1 cellular context compared by ENCODE assay signal in genomic region chr6:106618324-106618723, GRCh38.
TF ChIP-seq lines count a peak whose summit lies in the region.

No MANE protein-coding gene starts in this region.

TF ChIP-seq in HEK293, 187 proteins besides CTCF, POLR2A, EP300 and RAD21 (continued from another document and continues in another):
- no peak for TF ChIP-seq ZBTB26 (tag by site-specific recombination; optimal IDR thresholded peaks at IDR 0.05)
- TF ChIP-seq, protein P1, sequence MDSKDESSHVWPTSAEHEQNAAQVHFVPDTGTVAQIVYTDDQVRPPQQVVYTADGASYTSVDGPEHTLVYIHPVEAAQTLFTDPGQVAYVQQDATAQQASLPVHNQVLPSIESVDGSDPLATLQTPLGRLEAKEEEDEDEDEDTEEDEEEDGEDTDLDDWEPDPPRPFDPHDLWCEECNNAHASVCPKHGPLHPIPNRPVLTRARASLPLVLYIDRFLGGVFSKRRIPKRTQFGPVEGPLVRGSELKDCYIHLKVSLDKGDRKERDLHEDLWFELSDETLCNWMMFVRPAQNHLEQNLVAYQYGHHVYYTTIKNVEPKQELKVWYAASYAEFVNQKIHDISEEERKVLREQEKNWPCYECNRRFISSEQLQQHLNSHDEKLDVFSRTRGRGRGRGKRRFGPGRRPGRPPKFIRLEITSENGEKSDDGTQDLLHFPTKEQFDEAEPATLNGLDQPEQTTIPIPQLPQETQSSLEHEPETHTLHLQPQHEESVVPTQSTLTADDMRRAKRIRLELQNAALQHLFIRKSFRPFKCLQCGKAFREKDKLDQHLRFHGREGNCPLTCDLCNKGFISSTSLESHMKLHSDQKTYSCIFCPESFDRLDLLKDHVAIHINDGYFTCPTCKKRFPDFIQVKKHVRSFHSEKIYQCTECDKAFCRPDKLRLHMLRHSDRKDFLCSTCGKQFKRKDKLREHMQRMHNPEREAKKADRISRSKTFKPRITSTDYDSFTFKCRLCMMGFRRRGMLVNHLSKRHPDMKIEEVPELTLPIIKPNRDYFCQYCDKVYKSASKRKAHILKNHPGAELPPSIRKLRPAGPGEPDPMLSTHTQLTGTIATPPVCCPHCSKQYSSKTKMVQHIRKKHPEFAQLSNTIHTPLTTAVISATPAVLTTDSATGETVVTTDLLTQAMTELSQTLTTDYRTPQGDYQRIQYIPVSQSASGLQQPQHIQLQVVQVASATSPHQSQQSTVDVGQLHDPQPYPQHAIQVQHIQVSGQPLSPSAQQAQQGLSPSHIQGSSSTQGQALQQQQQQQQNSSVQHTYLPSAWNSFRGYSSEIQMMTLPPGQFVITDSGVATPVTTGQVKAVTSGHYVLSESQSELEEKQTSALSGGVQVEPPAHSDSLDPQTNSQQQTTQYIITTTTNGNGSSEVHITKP (tag by site-specific recombination; IDR thresholded peaks at IDR 0.05): no peak
- TF ChIP-seq ZFP69B (tag by site-specific recombination; IDR thresholded peaks at IDR 0.05): no peak
- TF ChIP-seq ZNF544 (tag by site-specific recombination; IDR thresholded peaks at IDR 0.05): no peak
- TF ChIP-seq SP7 (tag by site-specific recombination; IDR thresholded peaks at IDR 0.05): no peak
- TF ChIP-seq ZNF280D (tag by site-specific recombination; IDR thresholded peaks at IDR 0.05): no peak
- TF ChIP-seq ZSCAN5A (tag by site-specific recombination; IDR thresholded peaks at IDR 0.05): no peak
- TF ChIP-seq ZFHX2 (tag by site-specific recombination; conservative IDR thresholded peaks at IDR 0.05): peak; percentile 62
- no peak for TF ChIP-seq ZNF660 (tag by site-specific recombination; IDR thresholded peaks at IDR 0.05)
- TF ChIP-seq ZNF48 (tag by site-specific recombination; IDR thresholded peaks at IDR 0.05): no peak
- no peak for TF ChIP-seq ZNF423 (tag by site-specific recombination; IDR thresholded peaks at IDR 0.05)
- TF ChIP-seq, protein P2, sequence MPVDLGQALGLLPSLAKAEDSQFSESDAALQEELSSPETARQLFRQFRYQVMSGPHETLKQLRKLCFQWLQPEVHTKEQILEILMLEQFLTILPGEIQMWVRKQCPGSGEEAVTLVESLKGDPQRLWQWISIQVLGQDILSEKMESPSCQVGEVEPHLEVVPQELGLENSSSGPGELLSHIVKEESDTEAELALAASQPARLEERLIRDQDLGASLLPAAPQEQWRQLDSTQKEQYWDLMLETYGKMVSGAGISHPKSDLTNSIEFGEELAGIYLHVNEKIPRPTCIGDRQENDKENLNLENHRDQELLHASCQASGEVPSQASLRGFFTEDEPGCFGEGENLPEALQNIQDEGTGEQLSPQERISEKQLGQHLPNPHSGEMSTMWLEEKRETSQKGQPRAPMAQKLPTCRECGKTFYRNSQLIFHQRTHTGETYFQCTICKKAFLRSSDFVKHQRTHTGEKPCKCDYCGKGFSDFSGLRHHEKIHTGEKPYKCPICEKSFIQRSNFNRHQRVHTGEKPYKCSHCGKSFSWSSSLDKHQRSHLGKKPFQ (tag by site-specific recombination; IDR thresholded peaks at IDR 0.05): no peak
- no peak for TF ChIP-seq REST (tag by site-specific recombination; IDR thresholded peaks at IDR 0.05)
- TF ChIP-seq, protein P3, sequence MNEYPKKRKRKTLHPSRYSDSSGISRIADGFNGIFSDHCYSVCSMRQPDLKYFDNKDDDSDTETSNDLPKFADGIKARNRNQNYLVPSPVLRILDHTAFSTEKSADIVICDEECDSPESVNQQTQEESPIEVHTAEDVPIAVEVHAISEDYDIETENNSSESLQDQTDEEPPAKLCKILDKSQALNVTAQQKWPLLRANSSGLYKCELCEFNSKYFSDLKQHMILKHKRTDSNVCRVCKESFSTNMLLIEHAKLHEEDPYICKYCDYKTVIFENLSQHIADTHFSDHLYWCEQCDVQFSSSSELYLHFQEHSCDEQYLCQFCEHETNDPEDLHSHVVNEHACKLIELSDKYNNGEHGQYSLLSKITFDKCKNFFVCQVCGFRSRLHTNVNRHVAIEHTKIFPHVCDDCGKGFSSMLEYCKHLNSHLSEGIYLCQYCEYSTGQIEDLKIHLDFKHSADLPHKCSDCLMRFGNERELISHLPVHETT (tag by site-specific recombination; IDR thresholded peaks at IDR 0.05): no peak
- no peak for TF ChIP-seq ZBTB21 (tag by site-specific recombination; IDR thresholded peaks at IDR 0.05)
- TF ChIP-seq ZNF19 (tag by site-specific recombination; IDR thresholded peaks at IDR 0.05; ENCODE audit: low read depth): no peak
- 0 out of 2 replicates have a peak, but pooled peaks have one; percentile 37 for TF ChIP-seq ZNF184 (tag by site-specific recombination; IDR thresholded peaks at IDR 0.05)
- no peak for TF ChIP-seq BCL6B (tag by site-specific recombination; IDR thresholded peaks at IDR 0.05)
- TF ChIP-seq, protein P4, sequence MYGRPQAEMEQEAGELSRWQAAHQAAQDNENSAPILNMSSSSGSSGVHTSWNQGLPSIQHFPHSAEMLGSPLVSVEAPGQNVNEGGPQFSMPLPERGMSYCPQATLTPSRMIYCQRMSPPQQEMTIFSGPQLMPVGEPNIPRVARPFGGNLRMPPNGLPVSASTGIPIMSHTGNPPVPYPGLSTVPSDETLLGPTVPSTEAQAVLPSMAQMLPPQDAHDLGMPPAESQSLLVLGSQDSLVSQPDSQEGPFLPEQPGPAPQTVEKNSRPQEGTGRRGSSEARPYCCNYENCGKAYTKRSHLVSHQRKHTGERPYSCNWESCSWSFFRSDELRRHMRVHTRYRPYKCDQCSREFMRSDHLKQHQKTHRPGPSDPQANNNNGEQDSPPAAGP (tag by site-specific recombination; IDR thresholded peaks at IDR 0.05): no peak
- TF ChIP-seq ZNF394 (tag by site-specific recombination; IDR thresholded peaks at IDR 0.05; ENCODE audit: borderline replicate concordance): no peak
- TF ChIP-seq, protein P5, sequence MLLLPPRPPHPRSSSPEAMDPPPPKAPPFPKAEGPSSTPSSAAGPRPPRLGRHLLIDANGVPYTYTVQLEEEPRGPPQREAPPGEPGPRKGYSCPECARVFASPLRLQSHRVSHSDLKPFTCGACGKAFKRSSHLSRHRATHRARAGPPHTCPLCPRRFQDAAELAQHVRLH (tag by site-specific recombination; IDR thresholded peaks at IDR 0.05): 0 out of 2 replicates have a peak, but pooled peaks have one; percentile 26
- 0 out of 2 replicates have a peak, but pooled peaks have one; percentile 27 for TF ChIP-seq ZNF629 (tag by site-specific recombination; IDR thresholded peaks at IDR 0.05)
- TF ChIP-seq ZNF341 (tag by site-specific recombination; IDR thresholded peaks at IDR 0.05; ENCODE audit: low read depth): no peak
- no peak for TF ChIP-seq ZNF610 (tag by site-specific recombination; IDR thresholded peaks at IDR 0.05; ENCODE audit: borderline replicate concordance)
- TF ChIP-seq, protein P6, sequence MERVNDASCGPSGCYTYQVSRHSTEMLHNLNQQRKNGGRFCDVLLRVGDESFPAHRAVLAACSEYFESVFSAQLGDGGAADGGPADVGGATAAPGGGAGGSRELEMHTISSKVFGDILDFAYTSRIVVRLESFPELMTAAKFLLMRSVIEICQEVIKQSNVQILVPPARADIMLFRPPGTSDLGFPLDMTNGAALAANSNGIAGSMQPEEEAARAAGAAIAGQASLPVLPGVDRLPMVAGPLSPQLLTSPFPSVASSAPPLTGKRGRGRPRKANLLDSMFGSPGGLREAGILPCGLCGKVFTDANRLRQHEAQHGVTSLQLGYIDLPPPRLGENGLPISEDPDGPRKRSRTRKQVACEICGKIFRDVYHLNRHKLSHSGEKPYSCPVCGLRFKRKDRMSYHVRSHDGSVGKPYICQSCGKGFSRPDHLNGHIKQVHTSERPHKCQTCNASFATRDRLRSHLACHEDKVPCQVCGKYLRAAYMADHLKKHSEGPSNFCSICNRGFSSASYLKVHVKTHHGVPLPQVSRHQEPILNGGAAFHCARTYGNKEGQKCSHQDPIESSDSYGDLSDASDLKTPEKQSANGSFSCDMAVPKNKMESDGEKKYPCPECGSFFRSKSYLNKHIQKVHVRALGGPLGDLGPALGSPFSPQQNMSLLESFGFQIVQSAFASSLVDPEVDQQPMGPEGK (tag by site-specific recombination; IDR thresholded peaks at IDR 0.05): no peak
- no peak for TF ChIP-seq ZNF514 (tag by site-specific recombination; IDR thresholded peaks at IDR 0.05)
- no peak for TF ChIP-seq ZNF830 (tag by site-specific recombination; IDR thresholded peaks at IDR 0.05; ENCODE audit: low read depth)
- 0 out of 2 replicates have a peak, but pooled peaks have one; percentile 27 for TF ChIP-seq TRIM28 (IDR thresholded peaks at IDR 0.05; ENCODE audit: borderline replicate concordance, low read length)
- TF ChIP-seq ZSCAN16 (tag by site-specific recombination; IDR thresholded peaks at IDR 0.05): no peak
- TF ChIP-seq, protein P7, sequence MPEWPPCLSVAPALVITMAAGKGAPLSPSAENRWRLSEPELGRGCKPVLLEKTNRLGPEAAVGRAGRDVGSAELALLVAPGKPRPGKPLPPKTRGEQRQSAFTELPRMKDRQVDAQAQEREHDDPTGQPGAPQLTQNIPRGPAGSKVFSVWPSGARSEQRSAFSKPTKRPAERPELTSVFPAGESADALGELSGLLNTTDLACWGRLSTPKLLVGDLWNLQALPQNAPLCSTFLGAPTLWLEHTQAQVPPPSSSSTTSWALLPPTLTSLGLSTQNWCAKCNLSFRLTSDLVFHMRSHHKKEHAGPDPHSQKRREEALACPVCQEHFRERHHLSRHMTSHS (tag by site-specific recombination; IDR thresholded peaks at IDR 0.05): no peak
- no peak for TF ChIP-seq ZNF549 (tag by site-specific recombination; IDR thresholded peaks at IDR 0.05)
- no peak for TF ChIP-seq ZNF211 (tag by site-specific recombination; IDR thresholded peaks at IDR 0.05; ENCODE audit: low read depth)
- no peak for TF ChIP-seq YY1 (tag by site-specific recombination; IDR thresholded peaks at IDR 0.05)
- TF ChIP-seq ZNF510 (tag by site-specific recombination; IDR thresholded peaks at IDR 0.05; ENCODE audit: insufficient replicate concordance): no peak
- TF ChIP-seq ZBTB20 (tag by site-specific recombination; IDR thresholded peaks at IDR 0.05): no peak
